1 cellular context compared by ENCODE assay signal in the genomic region with DNA sequence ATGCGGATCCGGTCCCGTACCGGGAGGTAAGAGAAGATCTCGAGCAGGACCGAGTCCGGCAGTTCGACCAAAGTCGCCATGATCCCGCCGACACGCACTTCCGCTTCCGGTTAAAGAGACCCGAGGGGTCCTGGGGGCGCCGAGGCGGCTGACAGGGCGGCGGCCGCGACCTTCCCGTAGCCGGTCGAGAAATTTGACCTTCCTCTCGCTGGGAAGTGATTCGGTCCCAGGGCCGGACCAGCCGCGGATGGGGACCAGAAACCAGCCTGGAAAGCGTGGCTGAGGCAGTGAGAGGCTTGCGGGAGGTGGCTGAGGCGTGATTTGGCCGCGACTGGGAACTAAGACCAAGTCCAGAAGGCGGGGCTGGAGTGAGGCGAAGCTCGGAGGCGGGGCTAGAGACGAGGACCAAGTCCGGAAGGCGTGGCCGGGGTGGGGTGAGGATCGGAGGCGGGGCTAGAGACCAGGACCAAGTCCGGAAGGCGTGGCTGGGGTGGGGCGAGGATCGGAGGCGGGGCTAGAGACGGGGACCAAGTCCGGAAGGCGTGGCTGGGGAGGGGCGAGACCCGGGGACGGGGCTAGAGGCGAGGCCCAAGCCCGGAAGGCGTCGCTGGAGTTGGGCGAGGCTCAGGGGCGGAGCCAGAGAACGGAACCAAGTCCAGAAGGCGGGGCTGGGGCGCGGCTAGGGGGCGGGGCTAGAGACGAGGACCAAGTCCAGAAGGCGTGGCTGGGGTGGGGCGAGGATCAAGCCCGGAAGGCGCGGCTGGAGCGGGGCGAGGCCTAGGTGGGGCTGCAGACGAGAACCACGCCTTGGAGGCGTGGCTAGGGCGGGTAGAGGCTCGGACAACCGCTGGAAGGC.
TF ChIP-seq lines count a peak whose summit lies in the region.

A gene with protein sequence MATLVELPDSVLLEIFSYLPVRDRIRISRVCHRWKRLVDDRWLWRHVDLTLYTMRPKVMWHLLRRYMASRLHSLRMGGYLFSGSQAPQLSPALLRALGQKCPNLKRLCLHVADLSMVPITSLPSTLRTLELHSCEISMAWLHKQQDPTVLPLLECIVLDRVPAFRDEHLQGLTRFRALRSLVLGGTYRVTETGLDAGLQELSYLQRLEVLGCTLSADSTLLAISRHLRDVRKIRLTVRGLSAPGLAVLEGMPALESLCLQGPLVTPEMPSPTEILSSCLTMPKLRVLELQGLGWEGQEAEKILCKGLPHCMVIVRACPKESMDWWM (minus strand): TSS at position 346 of the 856 bp plus-strand sequence. CDS start 266 bp downstream, at position 80.

TF ChIP-seq in HepG2, 621 proteins besides CTCF, POLR2A, EP300 and RAD21 (continued from another document and continues in another):
- TF ChIP-seq, protein P1, sequence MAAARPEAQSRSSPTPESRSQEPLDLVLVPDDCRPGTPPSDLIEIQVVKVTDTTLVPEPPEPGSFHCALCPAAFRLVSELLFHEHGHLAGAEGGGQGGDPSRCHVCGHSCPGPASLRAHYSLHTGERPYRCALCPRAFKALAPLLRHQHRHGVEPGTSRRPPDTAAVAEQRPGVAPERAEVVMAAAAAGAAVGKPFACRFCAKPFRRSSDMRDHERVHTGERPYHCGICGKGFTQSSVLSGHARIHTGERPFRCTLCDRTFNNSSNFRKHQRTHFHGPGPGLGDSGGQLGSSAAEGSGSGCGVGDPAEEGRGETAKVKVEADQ (CRISPR knock-in tag; IDR thresholded peaks at IDR 0.05; ENCODE audit: borderline replicate concordance) = peak; percentile 87
- TF ChIP-seq ZNF383 (CRISPR knock-in tag; IDR thresholded peaks at IDR 0.05; ENCODE audit: borderline replicate concordance) (no peak), MYC (CRISPR knock-in tag; IDR thresholded peaks at IDR 0.05; ENCODE audit: borderline replicate concordance) (peak; percentile 72; the same call in 1 of the 2 replicates), LCORL (IDR thresholded peaks at IDR 0.05) (no peak), LCORL (CRISPR knock-in tag; IDR thresholded peaks at IDR 0.05) (0 out of 2 replicates have a peak, but pooled peaks have one; percentile 56), TEAD3 (CRISPR knock-in tag; optimal IDR thresholded peaks at IDR 0.05; ENCODE audit: borderline replicate concordance) (peak; percentile 5), ZNF180 (CRISPR knock-in tag; IDR thresholded peaks at IDR 0.05; ENCODE audit: borderline replicate concordance, low read depth) (no peak), ARNT (IDR thresholded peaks at IDR 0.05) (no peak), KDM6A (CRISPR knock-in tag; IDR thresholded peaks at IDR 0.05; ENCODE audit: low read depth) (no peak), ATM (IDR thresholded peaks at IDR 0.05; ENCODE audit: borderline replicate concordance) (no peak), TBX3 (IDR thresholded peaks at IDR 0.05; ENCODE audit: borderline replicate concordance) (no peak), BRD4 (CRISPR knock-in tag; IDR thresholded peaks at IDR 0.05) (no peak), KLF15 (CRISPR knock-in tag; IDR thresholded peaks at IDR 0.05; ENCODE audit: borderline replicate concordance) (no peak), GTF3A (CRISPR knock-in tag; conservative IDR thresholded peaks at IDR 0.05) (no peak), GATA4 (IDR thresholded peaks at IDR 0.05; ENCODE audit: borderline replicate concordance, low read depth) (peak; percentile 76; the same call in 1 of the 2 replicates), MTA1 (CRISPR knock-in tag; IDR thresholded peaks at IDR 0.05; ENCODE audit: borderline replicate concordance) (peak; percentile 15; the same call in 1 of the 2 replicates), ZNF773 (CRISPR knock-in tag; IDR thresholded peaks at IDR 0.05; ENCODE audit: borderline replicate concordance) (no peak), AGO2 (optimal IDR thresholded peaks at IDR 0.05; ENCODE audit: low read depth, low read length) (peak; percentile 88), NFATC3 (CRISPR knock-in tag; IDR thresholded peaks at IDR 0.05) (peak; percentile 48; the same call in 1 of the 2 replicates), NR2F2 (IDR thresholded peaks at IDR 0.05; ENCODE audit: borderline replicate concordance, low read depth) (peak; percentile 45; the same call in 1 of the 2 replicates), CCDC6 (CRISPR knock-in tag; IDR thresholded peaks at IDR 0.05) (0 out of 2 replicates have a peak, but pooled peaks have one; percentile 70), ZSCAN22 (CRISPR knock-in tag; IDR thresholded peaks at IDR 0.05) (no peak), HMG20A (CRISPR knock-in tag; IDR thresholded peaks at IDR 0.05; ENCODE audit: borderline replicate concordance) (no peak), SP5 (CRISPR knock-in tag; IDR thresholded peaks at IDR 0.05; ENCODE audit: borderline replicate concordance, low read depth) (peak; percentile 72), ZEB1 (IDR thresholded peaks at IDR 0.05; ENCODE audit: insufficient replicate concordance, low read depth) (peak; percentile 51), NR3C1 (CRISPR knock-in tag; IDR thresholded peaks at IDR 0.05) (no peak), SRF (IDR thresholded peaks at IDR 0.05; ENCODE audit: low read depth, low read length) (no peak), PRDM4 (CRISPR knock-in tag; IDR thresholded peaks at IDR 0.05; ENCODE audit: borderline replicate concordance) (no peak), MAF1 (CRISPR knock-in tag; IDR thresholded peaks at IDR 0.05; ENCODE audit: borderline replicate concordance) (0 out of 2 replicates have a peak, but pooled peaks have one; percentile 10), EHMT2 (IDR thresholded peaks at IDR 0.05; ENCODE audit: borderline replicate concordance, low read depth, low read length) (no peak), ZNF451 (CRISPR knock-in tag; IDR thresholded peaks at IDR 0.05) (no peak), NFRKB (IDR thresholded peaks at IDR 0.05) (no peak), MTF1 (CRISPR knock-in tag; IDR thresholded peaks at IDR 0.05) (no peak), HOXA3 (CRISPR knock-in tag; IDR thresholded peaks at IDR 0.05) (peak; percentile 84)
- TF ChIP-seq, protein P2, sequence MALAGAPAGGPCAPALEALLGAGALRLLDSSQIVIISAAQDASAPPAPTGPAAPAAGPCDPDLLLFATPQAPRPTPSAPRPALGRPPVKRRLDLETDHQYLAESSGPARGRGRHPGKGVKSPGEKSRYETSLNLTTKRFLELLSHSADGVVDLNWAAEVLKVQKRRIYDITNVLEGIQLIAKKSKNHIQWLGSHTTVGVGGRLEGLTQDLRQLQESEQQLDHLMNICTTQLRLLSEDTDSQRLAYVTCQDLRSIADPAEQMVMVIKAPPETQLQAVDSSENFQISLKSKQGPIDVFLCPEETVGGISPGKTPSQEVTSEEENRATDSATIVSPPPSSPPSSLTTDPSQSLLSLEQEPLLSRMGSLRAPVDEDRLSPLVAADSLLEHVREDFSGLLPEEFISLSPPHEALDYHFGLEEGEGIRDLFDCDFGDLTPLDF (CRISPR knock-in tag; IDR thresholded peaks at IDR 0.05) = peak; percentile 49; the same call in 1 of the 2 replicates
- TF ChIP-seq, protein P3, sequence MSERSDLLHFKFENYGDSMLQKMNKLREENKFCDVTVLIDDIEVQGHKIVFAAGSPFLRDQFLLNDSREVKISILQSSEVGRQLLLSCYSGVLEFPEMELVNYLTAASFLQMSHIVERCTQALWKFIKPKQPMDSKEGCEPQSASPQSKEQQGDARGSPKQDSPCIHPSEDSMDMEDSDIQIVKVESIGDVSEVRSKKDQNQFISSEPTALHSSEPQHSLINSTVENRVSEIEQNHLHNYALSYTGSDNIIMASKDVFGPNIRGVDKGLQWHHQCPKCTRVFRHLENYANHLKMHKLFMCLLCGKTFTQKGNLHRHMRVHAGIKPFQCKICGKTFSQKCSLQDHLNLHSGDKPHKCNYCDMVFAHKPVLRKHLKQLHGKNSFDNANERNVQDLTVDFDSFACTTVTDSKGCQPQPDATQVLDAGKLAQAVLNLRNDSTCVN (CRISPR knock-in tag; IDR thresholded peaks at IDR 0.05; ENCODE audit: borderline replicate concordance) = peak; percentile 49; the same call in 1 of the 2 replicates
- TF ChIP-seq, protein P4, sequence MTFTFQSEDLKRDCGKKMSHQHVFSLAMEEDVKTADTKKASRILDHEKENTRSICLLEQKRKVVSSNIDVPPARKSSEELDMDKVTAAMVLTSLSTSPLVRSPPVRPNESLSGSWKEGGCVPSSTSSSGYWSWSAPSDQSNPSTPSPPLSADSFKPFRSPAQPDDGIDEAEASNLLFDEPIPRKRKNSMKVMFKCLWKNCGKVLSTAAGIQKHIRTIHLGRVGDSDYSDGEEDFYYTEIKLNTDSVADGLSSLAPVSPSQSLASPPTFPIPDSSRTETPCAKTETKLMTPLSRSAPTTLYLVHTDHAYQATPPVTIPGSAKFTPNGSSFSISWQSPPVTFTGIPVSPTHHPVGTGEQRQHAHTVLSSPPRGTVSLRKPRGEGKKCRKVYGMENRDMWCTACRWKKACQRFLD (CRISPR knock-in tag; IDR thresholded peaks at IDR 0.05; ENCODE audit: borderline replicate concordance) = no peak; the same call in 1 of the 2 replicates
- TF ChIP-seq, protein P5, sequence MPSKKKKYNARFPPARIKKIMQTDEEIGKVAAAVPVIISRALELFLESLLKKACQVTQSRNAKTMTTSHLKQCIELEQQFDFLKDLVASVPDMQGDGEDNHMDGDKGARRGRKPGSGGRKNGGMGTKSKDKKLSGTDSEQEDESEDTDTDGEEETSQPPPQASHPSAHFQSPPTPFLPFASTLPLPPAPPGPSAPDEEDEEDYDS (CRISPR knock-in tag; IDR thresholded peaks at IDR 0.05) = peak; percentile 92
- TF ChIP-seq, protein P6, sequence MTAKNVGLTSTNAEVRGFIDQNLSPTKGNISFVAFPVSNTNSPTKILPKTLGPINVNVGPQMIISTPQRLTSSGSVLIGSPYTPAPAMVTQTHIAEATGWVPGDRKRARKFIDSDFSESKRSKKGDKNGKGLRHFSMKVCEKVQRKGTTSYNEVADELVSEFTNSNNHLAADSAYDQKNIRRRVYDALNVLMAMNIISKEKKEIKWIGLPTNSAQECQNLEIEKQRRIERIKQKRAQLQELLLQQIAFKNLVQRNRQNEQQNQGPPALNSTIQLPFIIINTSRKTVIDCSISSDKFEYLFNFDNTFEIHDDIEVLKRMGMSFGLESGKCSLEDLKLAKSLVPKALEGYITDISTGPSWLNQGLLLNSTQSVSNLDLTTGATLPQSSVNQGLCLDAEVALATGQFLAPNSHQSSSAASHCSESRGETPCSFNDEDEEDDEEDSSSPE (CRISPR knock-in tag; IDR thresholded peaks at IDR 0.05) = peak; percentile 58; the same call in 1 of the 2 replicates
- TF ChIP-seq, protein P7, sequence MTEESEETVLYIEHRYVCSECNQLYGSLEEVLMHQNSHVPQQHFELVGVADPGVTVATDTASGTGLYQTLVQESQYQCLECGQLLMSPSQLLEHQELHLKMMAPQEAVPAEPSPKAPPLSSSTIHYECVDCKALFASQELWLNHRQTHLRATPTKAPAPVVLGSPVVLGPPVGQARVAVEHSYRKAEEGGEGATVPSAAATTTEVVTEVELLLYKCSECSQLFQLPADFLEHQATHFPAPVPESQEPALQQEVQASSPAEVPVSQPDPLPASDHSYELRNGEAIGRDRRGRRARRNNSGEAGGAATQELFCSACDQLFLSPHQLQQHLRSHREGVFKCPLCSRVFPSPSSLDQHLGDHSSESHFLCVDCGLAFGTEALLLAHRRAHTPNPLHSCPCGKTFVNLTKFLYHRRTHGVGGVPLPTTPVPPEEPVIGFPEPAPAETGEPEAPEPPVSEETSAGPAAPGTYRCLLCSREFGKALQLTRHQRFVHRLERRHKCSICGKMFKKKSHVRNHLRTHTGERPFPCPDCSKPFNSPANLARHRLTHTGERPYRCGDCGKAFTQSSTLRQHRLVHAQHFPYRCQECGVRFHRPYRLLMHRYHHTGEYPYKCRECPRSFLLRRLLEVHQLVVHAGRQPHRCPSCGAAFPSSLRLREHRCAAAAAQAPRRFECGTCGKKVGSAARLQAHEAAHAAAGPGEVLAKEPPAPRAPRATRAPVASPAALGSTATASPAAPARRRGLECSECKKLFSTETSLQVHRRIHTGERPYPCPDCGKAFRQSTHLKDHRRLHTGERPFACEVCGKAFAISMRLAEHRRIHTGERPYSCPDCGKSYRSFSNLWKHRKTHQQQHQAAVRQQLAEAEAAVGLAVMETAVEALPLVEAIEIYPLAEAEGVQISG (CRISPR knock-in tag; IDR thresholded peaks at IDR 0.05) = peak; percentile 83
- TF ChIP-seq, protein P8, sequence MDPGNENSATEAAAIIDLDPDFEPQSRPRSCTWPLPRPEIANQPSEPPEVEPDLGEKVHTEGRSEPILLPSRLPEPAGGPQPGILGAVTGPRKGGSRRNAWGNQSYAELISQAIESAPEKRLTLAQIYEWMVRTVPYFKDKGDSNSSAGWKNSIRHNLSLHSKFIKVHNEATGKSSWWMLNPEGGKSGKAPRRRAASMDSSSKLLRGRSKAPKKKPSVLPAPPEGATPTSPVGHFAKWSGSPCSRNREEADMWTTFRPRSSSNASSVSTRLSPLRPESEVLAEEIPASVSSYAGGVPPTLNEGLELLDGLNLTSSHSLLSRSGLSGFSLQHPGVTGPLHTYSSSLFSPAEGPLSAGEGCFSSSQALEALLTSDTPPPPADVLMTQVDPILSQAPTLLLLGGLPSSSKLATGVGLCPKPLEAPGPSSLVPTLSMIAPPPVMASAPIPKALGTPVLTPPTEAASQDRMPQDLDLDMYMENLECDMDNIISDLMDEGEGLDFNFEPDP (CRISPR knock-in tag; conservative IDR thresholded peaks at IDR 0.05) = no peak
- TF ChIP-seq, protein P9, sequence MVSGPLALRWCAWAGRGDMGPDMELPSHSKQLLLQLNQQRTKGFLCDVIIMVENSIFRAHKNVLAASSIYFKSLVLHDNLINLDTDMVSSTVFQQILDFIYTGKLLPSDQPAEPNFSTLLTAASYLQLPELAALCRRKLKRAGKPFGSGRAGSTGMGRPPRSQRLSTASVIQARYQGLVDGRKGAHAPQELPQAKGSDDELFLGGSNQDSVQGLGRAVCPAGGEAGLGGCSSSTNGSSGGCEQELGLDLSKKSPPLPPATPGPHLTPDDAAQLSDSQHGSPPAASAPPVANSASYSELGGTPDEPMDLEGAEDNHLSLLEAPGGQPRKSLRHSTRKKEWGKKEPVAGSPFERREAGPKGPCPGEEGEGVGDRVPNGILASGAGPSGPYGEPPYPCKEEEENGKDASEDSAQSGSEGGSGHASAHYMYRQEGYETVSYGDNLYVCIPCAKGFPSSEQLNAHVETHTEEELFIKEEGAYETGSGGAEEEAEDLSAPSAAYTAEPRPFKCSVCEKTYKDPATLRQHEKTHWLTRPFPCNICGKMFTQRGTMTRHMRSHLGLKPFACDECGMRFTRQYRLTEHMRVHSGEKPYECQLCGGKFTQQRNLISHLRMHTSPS (CRISPR knock-in tag; IDR thresholded peaks at IDR 0.05; ENCODE audit: low read depth) = peak; percentile 53; the same call in 1 of the 2 replicates
